In the genomic region with DNA sequence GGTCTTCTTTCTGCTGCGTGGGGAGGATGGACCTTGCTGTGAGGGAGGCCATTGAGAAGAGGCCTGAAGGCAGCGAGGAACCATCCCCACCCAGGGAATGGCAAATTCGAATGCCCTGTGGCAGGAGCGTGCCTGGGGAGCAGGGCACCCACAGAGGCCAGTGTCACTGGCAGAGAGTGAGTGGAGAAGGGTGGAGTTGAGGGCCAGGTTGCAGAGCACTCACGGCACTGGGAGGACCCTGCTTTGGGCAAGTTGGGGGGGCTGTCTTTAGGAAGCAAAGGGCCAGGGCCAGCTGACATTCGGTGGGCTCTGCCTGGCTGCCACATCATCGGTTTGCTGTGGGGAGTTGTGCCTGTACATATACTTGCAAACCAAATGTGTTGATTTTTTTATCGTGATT, we compare ENCODE assay signal across 26 cellular contexts. TPM values are rescaled to one million over a fixed set of nuclear protein-coding genes. Genes with fewer than 3 reads are reported as not detected.
"Had no signal": no experiment of that assay in that cellular context is flagged by ENCODE, and none has a peak within 500 bp of the region (broad histone marks: within the 10 kb centered on the region; RNA-seq: fewer than 3 reads in every experiment).

No MANE protein-coding gene starts in this region.

- ATAC-seq: activated CD4-positive, alpha-beta T cell treated with anti-CD3 and anti-CD28 coated beads for 36 hours; activated CD8-positive, alpha-beta T cell treated with anti-CD3 and anti-CD28 coated beads for 36 hours; activated T-cell treated with anti-CD3 and anti-CD28 coated beads, Interleukin-2, amount 50 U/mL, for 72 hours; Panc1; Right ventricle myocardium inferior had no signal

- H3K4me2 ChIP-seq: SK-N-SH had no signal

- H3K4me1 ChIP-seq: SJCRH30 had no signal

- H3K27me3 ChIP-seq: brain microvascular endothelial cell, cardiac muscle cell, SJCRH30 had no signal

- H3K9me3 ChIP-seq: SJCRH30, SK-N-SH had no signal

- H3K4me3 ChIP-seq: cardiac muscle cell, SJCRH30 had no signal

- H3K27ac ChIP-seq: brain microvascular endothelial cell, cardiac muscle cell, SJCRH30, VCaP had no signal

- H3K36me3 ChIP-seq: brain microvascular endothelial cell, cardiac muscle cell, SJCRH30 had no signal

- H3K9ac ChIP-seq: SK-N-SH had no signal

- DNase-seq: activated CD4-positive, alpha-beta T cell treated with anti-CD3 and anti-CD28 coated beads for 36 hours; activated CD8-positive, alpha-beta T cell treated with anti-CD3 and anti-CD28 coated beads for 36 hours; activated gamma-delta T cell treated with Interleukin-2 at 50 U/mL for 16 hours; activated naive CD4-positive, alpha-beta T cell treated with anti-CD3 and anti-CD28 coated beads, Interleukin-2, amount 10 ng/mL, durations not matched to agents 7 days and 5 days; activated naive CD8-positive, alpha-beta T cell treated with anti-CD3 and anti-CD28 coated beads for 36 hours; activated T-cell treated with anti-CD3 and anti-CD28 coated beads for 4 hours; activated T-cell treated with anti-CD3 and anti-CD28 coated beads, Interleukin-2, amount 50 U/mL, for 72 hours; brain microvascular endothelial cell; cerebellar nuclear complex; Kasumi-1; KBM-7; NCI-H146; NCI-H1930; NCI-H2171 treated with DMSO at 0.1 percent for 48 hours; NCI-H226; NCI-H510A; NCI-H526 treated with DMSO at 0.1 percent for 48 hours; NCI-H82; RPMI8226; SJCRH30; SK-N-SH; T-helper 1 cell had no signal

RNA-seq across cellular contexts. Expression of gene SYK, which starts 47.2 kb away (rescaled TPM):
- total RNA-seq: cardiac muscle cell, SJCRH30 had no signal
- polyA plus RNA-seq: cardiac muscle cell, SK-N-SH had no signal
